In the genomic region with DNA sequence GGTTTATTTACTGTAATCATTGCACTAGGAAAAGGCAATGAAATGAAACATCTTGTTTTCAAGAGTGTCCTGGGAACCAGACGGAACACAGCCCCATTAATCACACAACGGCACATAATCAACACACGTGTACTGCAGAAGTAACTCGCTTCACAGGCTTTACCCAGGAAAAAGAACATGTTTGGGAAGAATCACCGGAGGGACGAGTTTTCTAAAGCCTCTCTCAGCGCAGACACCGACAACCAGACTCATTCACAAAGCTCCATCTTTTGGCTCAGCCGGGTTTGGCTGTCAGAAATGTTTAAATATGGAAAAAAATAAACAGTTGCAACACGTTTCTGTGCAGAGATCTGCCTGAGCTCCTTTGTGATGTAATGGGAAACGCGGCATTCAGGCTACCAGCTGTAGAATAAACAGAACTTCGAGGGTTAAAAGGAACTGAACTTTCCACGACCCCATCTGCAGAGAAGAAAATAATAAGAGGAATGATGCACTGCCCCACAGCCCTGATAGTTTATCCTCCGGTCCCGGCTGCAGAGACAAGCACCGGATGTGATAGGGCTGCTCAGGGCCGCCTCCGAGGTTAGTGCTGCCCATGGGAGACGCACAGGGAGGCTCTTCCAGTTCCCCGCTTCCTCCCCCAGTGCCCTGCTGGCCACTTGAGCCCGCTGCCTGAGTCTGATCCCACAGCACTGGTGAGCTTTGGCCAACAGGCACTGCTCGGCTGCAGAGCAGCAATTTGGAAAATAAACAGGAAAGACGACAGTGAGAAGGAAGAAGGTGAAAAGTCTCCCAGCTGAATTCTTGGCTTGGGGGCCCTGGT, we compare ENCODE assay signal across 10 cellular contexts.
DNase-seq lines count a peak whose midpoint lies in the region; ATAC-seq and TF ChIP-seq lines count a peak whose summit lies in the region.
"Had no signal": no experiment of that assay in that cellular context is flagged by ENCODE, and none has a peak within 500 bp of the region (broad histone marks: within the 10 kb centered on the region; RNA-seq: fewer than 3 reads in every experiment).

No MANE protein-coding gene starts in this region.

- no peak overlapping the region for H3K27ac Mint-ChIP-seq in stimulated activated memory B cell treated with anti-CD40 and anti-IgM and Interleukin-4, amounts not matched to agents 10 μg/mL and 1 μg/mL and 100 μg/mL, for 72 hours

- no peaks in the 10 kb centered on the region for H3K27me3 ChIP-seq in ACC112 (ENCODE audit: insufficient read depth, low read length)
- no peaks in the 10 kb centered on the region for H3K27me3 ChIP-seq in muscle layer of duodenum (ENCODE audit: low read depth, low read length)

- H3K79me2 ChIP-seq in ACC112 (ENCODE audit: control insufficient read depth, insufficient read depth, low read length, unreplicated experiment): no peaks in the 10 kb centered on the region

- H3K9me3 ChIP-seq in muscle layer of duodenum (ENCODE audit: control insufficient read depth in 1 of 2, low read length in 2 of 2): no peaks in the 10 kb centered on the region

- ATAC-seq in HG03280 (IDR thresholded peaks at IDR 0.05; ENCODE audit: unreplicated experiment): no peak
- no peak for ATAC-seq in stimulated activated memory B cell treated with anti-CD40 and anti-IgM and Interleukin-4, amounts not matched to agents 10 μg/mL and 1 μg/mL and 100 μg/mL, for 72 hours

- H3K4me3 ChIP-seq in ACC112 (ENCODE audit: low read depth, low read length) (peak overlapping the region; percentile 12), epithelial cell of esophagus (ENCODE audit: low read length) (no peak overlapping the region), muscle layer of duodenum (ENCODE audit: low read depth in 1 of 2, low read length in 2 of 2) (peak overlapping the region in 1 of 2 donors; percentile 33)

- H3K36me3 ChIP-seq in ACC112 (ENCODE audit: insufficient read depth, low read length): peaks cover 7% of the 10 kb centered on the region; the same call in 1 of the 2 replicates
- H3K36me3 ChIP-seq in muscle layer of duodenum (ENCODE audit: control insufficient read depth in 1 of 2, insufficient read depth in 2 of 2, low read length in 2 of 2): peaks cover 9 to 14% of the 10 kb centered on the region in 2 donors

- H3K4me3 Mint-ChIP-seq in stimulated activated memory B cell treated with anti-CD40 and anti-IgM and Interleukin-4, amounts not matched to agents 10 μg/mL and 1 μg/mL and 100 μg/mL, for 72 hours: no peak overlapping the region

- peaks cover 50% of the 10 kb centered on the region for H3K36me3 Mint-ChIP-seq in stimulated activated memory B cell treated with anti-CD40 and anti-IgM and Interleukin-4, amounts not matched to agents 10 μg/mL and 1 μg/mL and 100 μg/mL, for 72 hours

- no peaks in the 10 kb centered on the region for H3K27me3 Mint-ChIP-seq in stimulated activated memory B cell treated with anti-CD40 and anti-IgM and Interleukin-4, amounts not matched to agents 10 μg/mL and 1 μg/mL and 100 μg/mL, for 72 hours

- H2AFZ ChIP-seq in ACC112 (ENCODE audit: low read length, unreplicated experiment): no peak overlapping the region

- H3K27ac ChIP-seq in ACC112 (ENCODE audit: low read depth, low read length) (peak overlapping the region; percentile 86), muscle layer of duodenum (ENCODE audit: low read length) (peak overlapping the region; percentile 79)

- no peaks in the 10 kb centered on the region for H3K9me3 Mint-ChIP-seq in stimulated activated memory B cell treated with anti-CD40 and anti-IgM and Interleukin-4, amounts not matched to agents 10 μg/mL and 1 μg/mL and 100 μg/mL, for 72 hours

- H3K4me1 ChIP-seq in ACC112 (ENCODE audit: control insufficient read depth, insufficient read depth, low read length, unreplicated experiment) (peaks cover 81% of the 10 kb centered on the region), muscle layer of duodenum (ENCODE audit: control insufficient read depth in 1 of 2, insufficient read depth in 2 of 2, low read length in 2 of 2) (peaks cover 50 to 81% of the 10 kb centered on the region in 2 donors)

- no peaks in the 10 kb centered on the region for H3K4me1 Mint-ChIP-seq in stimulated activated memory B cell treated with anti-CD40 and anti-IgM and Interleukin-4, amounts not matched to agents 10 μg/mL and 1 μg/mL and 100 μg/mL, for 72 hours

- DNase-seq in NCI-H226: peak; percentile 25
- peak; percentile 77 for DNase-seq in epithelial cell of esophagus (ENCODE audit: low read depth)
- no peak for DNase-seq in NCI-H187 treated with DMSO at 0.1 percent for 48 hours (lab: John Stamatoyannopoulos, UW)
- no peak for DNase-seq in kidney tubule cell (ENCODE audit: low spot score)
- DNase-seq: DMS53, T-helper 2 cell had no signal

- TF ChIP-seq CTCF in epithelial cell of esophagus (IDR thresholded peaks at IDR 0.05; ENCODE audit: insufficient read depth, low read depth, low read length, missing control alignments): no peak

Comparison
In these comparisons a context has a peak if more than half of its experiments do, and no peak if none do; other contexts are left out.
1. DNase-seq: peak in NCI-H226 (single experiment) and epithelial cell of esophagus (single experiment); none in NCI-H187 treated with DMSO at 0.1 percent for 48 hours (single experiment) and kidney tubule cell (single experiment).